Comparison of ENCODE assay signal across 1 cellular context in the genomic region with DNA sequence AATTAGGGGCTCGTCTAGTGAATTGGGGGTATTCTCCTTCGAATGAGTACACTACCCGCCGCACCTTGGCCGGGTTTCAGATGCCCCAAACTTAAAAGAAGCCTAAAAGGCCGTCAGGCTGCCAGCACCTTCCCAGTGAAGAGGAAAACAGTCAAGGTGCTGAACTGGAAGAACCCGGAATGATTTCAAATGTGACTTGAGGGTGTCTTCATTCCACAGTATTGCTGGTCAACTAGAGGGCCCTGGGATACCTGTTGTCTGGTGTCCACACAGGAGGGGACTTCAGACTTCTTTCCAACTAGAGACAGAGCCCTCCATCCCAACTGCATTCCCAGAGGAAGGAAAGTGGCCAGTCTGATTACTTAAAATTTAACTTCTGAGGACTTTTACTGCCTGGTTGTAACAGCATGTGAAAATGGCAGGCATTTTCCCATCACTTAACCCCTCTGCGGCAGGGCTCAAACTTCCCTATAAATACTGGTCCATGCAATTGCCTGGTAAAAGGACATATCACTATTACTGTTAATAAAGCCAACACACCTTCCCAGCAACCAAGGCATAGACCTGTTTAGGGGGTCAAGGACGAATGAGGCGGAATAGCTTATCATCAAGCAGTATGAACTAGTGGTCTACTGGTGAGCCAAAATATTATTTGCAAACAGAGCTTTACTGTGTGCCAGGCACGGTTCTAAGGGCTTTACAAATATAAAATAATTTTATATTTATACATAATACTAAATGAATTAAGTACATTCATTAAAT.
A peak's percentile ranks its signal among the peaks of the same experiment; 100 is the strongest.
TF ChIP-seq lines count a peak whose summit lies in the region.

No MANE protein-coding gene starts in this region.

TF ChIP-seq in HepG2, 621 proteins besides CTCF, POLR2A, EP300 and RAD21 (continued from another document):
- TF ChIP-seq, protein P1, sequence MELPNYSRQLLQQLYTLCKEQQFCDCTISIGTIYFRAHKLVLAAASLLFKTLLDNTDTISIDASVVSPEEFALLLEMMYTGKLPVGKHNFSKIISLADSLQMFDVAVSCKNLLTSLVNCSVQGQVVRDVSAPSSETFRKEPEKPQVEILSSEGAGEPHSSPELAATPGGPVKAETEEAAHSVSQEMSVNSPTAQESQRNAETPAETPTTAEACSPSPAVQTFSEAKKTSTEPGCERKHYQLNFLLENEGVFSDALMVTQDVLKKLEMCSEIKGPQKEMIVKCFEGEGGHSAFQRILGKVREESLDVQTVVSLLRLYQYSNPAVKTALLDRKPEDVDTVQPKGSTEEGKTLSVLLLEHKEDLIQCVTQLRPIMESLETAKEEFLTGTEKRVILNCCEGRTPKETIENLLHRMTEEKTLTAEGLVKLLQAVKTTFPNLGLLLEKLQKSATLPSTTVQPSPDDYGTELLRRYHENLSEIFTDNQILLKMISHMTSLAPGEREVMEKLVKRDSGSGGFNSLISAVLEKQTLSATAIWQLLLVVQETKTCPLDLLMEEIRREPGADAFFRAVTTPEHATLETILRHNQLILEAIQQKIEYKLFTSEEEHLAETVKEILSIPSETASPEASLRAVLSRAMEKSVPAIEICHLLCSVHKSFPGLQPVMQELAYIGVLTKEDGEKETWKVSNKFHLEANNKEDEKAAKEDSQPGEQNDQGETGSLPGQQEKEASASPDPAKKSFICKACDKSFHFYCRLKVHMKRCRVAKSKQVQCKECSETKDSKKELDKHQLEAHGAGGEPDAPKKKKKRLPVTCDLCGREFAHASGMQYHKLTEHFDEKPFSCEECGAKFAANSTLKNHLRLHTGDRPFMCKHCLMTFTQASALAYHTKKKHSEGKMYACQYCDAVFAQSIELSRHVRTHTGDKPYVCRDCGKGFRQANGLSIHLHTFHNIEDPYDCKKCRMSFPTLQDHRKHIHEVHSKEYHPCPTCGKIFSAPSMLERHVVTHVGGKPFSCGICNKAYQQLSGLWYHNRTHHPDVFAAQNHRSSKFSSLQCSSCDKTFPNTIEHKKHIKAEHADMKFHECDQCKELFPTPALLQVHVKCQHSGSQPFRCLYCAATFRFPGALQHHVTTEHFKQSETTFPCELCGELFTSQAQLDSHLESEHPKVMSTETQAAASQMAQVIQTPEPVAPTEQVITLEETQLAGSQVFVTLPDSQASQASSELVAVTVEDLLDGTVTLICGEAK (IDR thresholded peaks at IDR 0.05) = no peak
- TF ChIP-seq, protein P1 (CRISPR knock-in tag; IDR thresholded peaks at IDR 0.05) = no peak; the same call in 1 of the 2 replicates
- TF ChIP-seq ATF7-NPFF (CRISPR knock-in tag; IDR thresholded peaks at IDR 0.05; ENCODE audit: low read depth) (peak; percentile 43; the same call in 1 of the 2 replicates), TBX3 (IDR thresholded peaks at IDR 0.05; ENCODE audit: borderline replicate concordance) (no peak), IRF2 (CRISPR knock-in tag; IDR thresholded peaks at IDR 0.05) (no peak), CREB1 (IDR thresholded peaks at IDR 0.05) (no peak), CREB1 (CRISPR knock-in tag; IDR thresholded peaks at IDR 0.05) (0 out of 2 replicates have a peak, but pooled peaks have one; percentile 24), TCF12 (IDR thresholded peaks at IDR 0.05) (no peak), TCF12 (CRISPR knock-in tag; IDR thresholded peaks at IDR 0.05) (0 out of 2 replicates have a peak, but pooled peaks have one; percentile 8)
- TF ChIP-seq, protein P2, sequence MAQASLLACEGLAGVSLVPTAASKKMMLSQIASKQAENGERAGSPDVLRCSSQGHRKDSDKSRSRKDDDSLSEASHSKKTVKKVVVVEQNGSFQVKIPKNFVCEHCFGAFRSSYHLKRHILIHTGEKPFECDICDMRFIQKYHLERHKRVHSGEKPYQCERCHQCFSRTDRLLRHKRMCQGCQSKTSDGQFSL (CRISPR knock-in tag; IDR thresholded peaks at IDR 0.05) = peak; percentile 9
- TF ChIP-seq, protein P3, sequence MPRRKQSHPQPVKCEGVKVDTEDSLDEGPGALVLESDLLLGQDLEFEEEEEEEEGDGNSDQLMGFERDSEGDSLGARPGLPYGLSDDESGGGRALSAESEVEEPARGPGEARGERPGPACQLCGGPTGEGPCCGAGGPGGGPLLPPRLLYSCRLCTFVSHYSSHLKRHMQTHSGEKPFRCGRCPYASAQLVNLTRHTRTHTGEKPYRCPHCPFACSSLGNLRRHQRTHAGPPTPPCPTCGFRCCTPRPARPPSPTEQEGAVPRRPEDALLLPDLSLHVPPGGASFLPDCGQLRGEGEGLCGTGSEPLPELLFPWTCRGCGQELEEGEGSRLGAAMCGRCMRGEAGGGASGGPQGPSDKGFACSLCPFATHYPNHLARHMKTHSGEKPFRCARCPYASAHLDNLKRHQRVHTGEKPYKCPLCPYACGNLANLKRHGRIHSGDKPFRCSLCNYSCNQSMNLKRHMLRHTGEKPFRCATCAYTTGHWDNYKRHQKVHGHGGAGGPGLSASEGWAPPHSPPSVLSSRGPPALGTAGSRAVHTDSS (CRISPR knock-in tag; conservative IDR thresholded peaks at IDR 0.05) = no peak
